ENCODE assay signal across 25 cellular contexts in the genomic region with DNA sequence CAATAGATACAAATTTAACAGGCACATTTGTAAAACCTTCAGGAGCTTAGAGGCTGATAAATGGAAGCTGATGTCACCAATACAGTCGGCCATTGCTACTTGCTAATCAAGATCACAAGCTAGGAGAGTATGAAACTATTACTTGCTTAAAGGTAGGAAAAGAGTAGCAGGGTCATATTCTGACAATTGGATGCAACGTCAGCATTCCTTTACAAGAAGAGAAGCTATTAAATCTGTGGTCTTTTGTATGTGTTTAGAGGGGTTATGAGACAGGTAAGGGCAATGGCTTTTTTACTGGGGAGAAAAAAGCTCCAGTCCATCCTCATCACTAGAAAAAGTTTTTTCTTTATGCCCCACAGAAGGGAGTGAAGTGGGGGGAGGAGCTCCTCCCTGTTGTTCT.
"Had no signal": no experiment of that assay in that cellular context is flagged by ENCODE, and none has a peak within 500 bp of the region (broad histone marks: within the 10 kb centered on the region; RNA-seq: fewer than 3 reads in every experiment).

No MANE protein-coding gene starts in this region.

- DNase-seq: activated CD4-positive, alpha-beta T cell treated with anti-CD3 and anti-CD28 coated beads for 4 hours; activated CD4-positive, alpha-beta T cell treated with anti-CD3 and anti-CD28 coated beads, Interleukin-2, amount 50 U/mL, for 4 hours; activated T-cell treated with anti-CD3 and anti-CD28 coated beads, Interleukin-2, amount 50 U/mL, for 4 hours; adrenal gland; aorta; body of pancreas; cerebellar nuclear complex; dorsolateral prefrontal cortex; effector memory CD4-positive, alpha-beta T cell; left lung; lower lobe of right lung; mesenchymal stem cell; mucosa of descending colon; nephron progenitor cell; sigmoid colon; stimulated activated CD4-positive, alpha-beta T cell treated with anti-CD3 and anti-CD28 coated beads, Interleukin-4, amount 100 ng/mL, for 24 hours; stimulated activated CD8-positive, alpha-beta memory T cell treated with anti-CD3 and anti-CD28 coated beads, Interleukin-4, amount 100 ng/mL, for 48 hours; stimulated activated naive B cell treated with anti-CD40 and anti-IgM and Interleukin-4, amounts not matched to agents 10 μg/mL and 1 μg/mL and 100 μg/mL, for 72 hours; stomach had no signal

- H3K36me3 ChIP-seq: adrenal gland, left lung, lower lobe of right lung, neutrophil, sigmoid colon, stomach, thyroid gland, upper lobe of left lung, vagina had no signal

- H3K27me3 ChIP-seq: adrenal gland, body of pancreas, left lung, neutrophil, sigmoid colon, stomach, thyroid gland, upper lobe of left lung, vagina had no signal

- H3K27ac ChIP-seq: adrenal gland, body of pancreas, coronary artery, left lung, lower lobe of right lung, neutrophil, sigmoid colon, stomach, thyroid gland, upper lobe of left lung, vagina, VCaP had no signal

- H3K4me3 ChIP-seq: adrenal gland, body of pancreas, coronary artery, left lung, lower lobe of right lung, mucosa of descending colon, sigmoid colon, stomach, thyroid gland, upper lobe of left lung had no signal

- H3K9me3 ChIP-seq: adrenal gland, body of pancreas, left lung, lower lobe of right lung, mucosa of descending colon, neutrophil, sigmoid colon, stomach, thyroid gland, upper lobe of left lung, vagina had no signal

- ATAC-seq: body of pancreas, left lung, lower lobe of right lung, mucosa of descending colon had no signal

- H3K4me1 ChIP-seq: body of pancreas, vagina had no signal
